20 cellular contexts compared by ENCODE assay signal in genomic region chr11:125956371-125956770, GRCh38. TPM values are rescaled to one million over a fixed set of nuclear protein-coding genes. Genes with fewer than 3 reads are reported as not detected.
A peak's percentile ranks its signal among the peaks of the same experiment; 100 is the strongest.
DNase-seq lines count a peak whose midpoint lies in the region; ATAC-seq, FAIRE-seq and TF ChIP-seq lines count a peak whose summit lies in the region.
"Had no signal": no experiment of that assay in that cellular context is flagged by ENCODE, and none has a peak within 500 bp of the region (broad histone marks: within the 10 kb centered on the region; RNA-seq: fewer than 3 reads in every experiment).

No MANE protein-coding gene starts in this region.

- peaks cover 47% of the 10 kb centered on the region for H3K4me1 Mint-ChIP-seq in nephron
- H3K4me1 Mint-ChIP-seq in activated naive CD8-positive, alpha-beta T cell treated with anti-CD3 and anti-CD28 coated beads, Interleukin-2, amount 50 U/mL, for 24 hours = no peaks in the 10 kb centered on the region
- H3K4me1 Mint-ChIP-seq: CD14-positive monocyte had no signal

- no peak for TF ChIP-seq RAD21 in K562 (CRISPR knock-in tag; conservative IDR thresholded peaks at IDR 0.05 in 1 of 2, IDR thresholded peaks at IDR 0.05 in 1 of 2)

- no peak for DNase-seq in K562 (ENCODE audit: extremely low read depth in 1 of 4, low spot score in 3 of 4)
- DNase-seq in tibial nerve (ENCODE audit: low spot score in 2 of 2) = peak in 1 of 2 donors; percentile 22
- no peak for DNase-seq in activated naive CD8-positive, alpha-beta T cell treated with anti-CD3 and anti-CD28 coated beads, Interleukin-2, amount 50 U/mL, for 24 hours
- DNase-seq in GM03348 (ENCODE audit: low spot score) = no peak
- no peak for DNase-seq in CD1c-positive myeloid dendritic cell (ENCODE audit: extremely low spot score)
- no peak for DNase-seq in stimulated activated CD4-positive, alpha-beta T cell treated with anti-CD3 and anti-CD28 coated beads, Interleukin-2, amount 100 ng/mL, for 48 hours
- DNase-seq: activated naive CD4-positive, alpha-beta T cell; EL; NCI-H187; NCI-H510A; OCI-M1 had no signal

- H3K9me1 ChIP-seq in K562 (ENCODE audit: control insufficient read depth, insufficient read depth, low read length) = peaks cover 4% of the 10 kb centered on the region

- H4K20me1 ChIP-seq in K562 (replicated peaks; ENCODE audit: control insufficient read depth, insufficient read depth, low read length) = peaks cover 8% of the 10 kb centered on the region; the same call in 1 of the 2 replicates

- H3K27me3 ChIP-seq in K562 (ENCODE audit: control insufficient read depth in 2 of 2, insufficient read depth in 2 of 2, low read length in 2 of 2) (peaks cover 59 to 73% of the 10 kb centered on the region in 2 experiments), gastroesophageal sphincter (no peaks in the 10 kb centered on the region), tibial nerve (no peaks in the 10 kb centered on the region)

- BruUV-seq in K562 (replicated peaks; lab: Mats Ljungman, UMichigan) = no TSS peak

- POLR2A ChIA-PET in K562 (lab: Yijun Ruan, JAX) = no interaction called here

- H3K4me1 ChIP-seq in K562 (replicated peaks in 1 of 2; ENCODE audit: control insufficient read depth in 2 of 2, insufficient read depth in 2 of 2, low read length in 2 of 2) = peaks cover 0 to 4% of the 10 kb centered on the region in 2 experiments; a peak in 2 of 5 replicates
- peaks cover 0 to 27% (median 15%) of the 10 kb centered on the region in 3 donors for H3K4me1 ChIP-seq in gastroesophageal sphincter
- peaks cover 0 to 36% (median 7%) of the 10 kb centered on the region in 4 donors for H3K4me1 ChIP-seq in tibial nerve

- H3K9me3 Mint-ChIP-seq in nephron = no peaks in the 10 kb centered on the region
- no peaks in the 10 kb centered on the region for H3K9me3 Mint-ChIP-seq in activated naive CD8-positive, alpha-beta T cell treated with anti-CD3 and anti-CD28 coated beads, Interleukin-2, amount 50 U/mL, for 24 hours
- H3K9me3 Mint-ChIP-seq: type B pancreatic cell had no signal

- CTCF ChIA-PET in K562 (lab: Yijun Ruan, JAX; ENCODE audit: low intra/inter-chr PET ratio) = no interaction called here

- intact Hi-C loops in K562 (cut with micrococcal nuclease) = no loop called here

- TF ChIP-seq EP300 in K562 (IDR thresholded peaks at IDR 0.05; ENCODE audit: low read length) = no peak
- no peak for TF ChIP-seq EP300 in gastroesophageal sphincter (IDR thresholded peaks at IDR 0.05)
- TF ChIP-seq EP300 in tibial nerve (IDR thresholded peaks at IDR 0.05) = peak in 1 of 2 donors; percentile 65

- no peak overlapping the region for H2AFZ ChIP-seq in K562 (ENCODE audit: low read depth, low read length)
- H2AFZ ChIP-seq: parathyroid adenoma had no signal

- TF ChIP-seq POLR2A in K562 (conservative IDR thresholded peaks at IDR 0.05) = no peak
- TF ChIP-seq POLR2A in gastroesophageal sphincter (IDR thresholded peaks at IDR 0.05) = no peak
- TF ChIP-seq POLR2A in tibial nerve (IDR thresholded peaks at IDR 0.05) = no peak

- TF ChIP-seq CTCF in K562 (IDR thresholded peaks at IDR 0.05 in 2 of 3, conservative IDR thresholded peaks at IDR 0.05 in 1 of 3; ENCODE audit: insufficient read depth in 2 of 3, low read depth in 1 of 3, low read length in 3 of 3) (no peak), gastroesophageal sphincter (IDR thresholded peaks at IDR 0.05) (no peak), nephron (IDR thresholded peaks at IDR 0.05; ENCODE audit: unreplicated experiment in 3 of 3) (no peak), tibial nerve (IDR thresholded peaks at IDR 0.05) (no peak)

- peak overlapping the region in 2 of 3 experiments; percentile 38 to 45 for H3K27ac Mint-ChIP-seq in nephron
- no peak overlapping the region for H3K27ac Mint-ChIP-seq in activated naive CD8-positive, alpha-beta T cell treated with anti-CD3 and anti-CD28 coated beads, Interleukin-2, amount 50 U/mL, for 24 hours
- H3K27ac Mint-ChIP-seq: CD14-positive monocyte, type B pancreatic cell had no signal

- no peak overlapping the region for H3K4me2 ChIP-seq in K562 (ENCODE audit: insufficient read depth, low read length)

- peak overlapping the region in 1 of 2 experiments; percentile 35; a peak in 1 of 4 replicates for H3K9ac ChIP-seq in K562 (ENCODE audit: insufficient read depth in 1 of 2, low read depth in 2 of 2, low read length in 2 of 2)
- H3K9ac ChIP-seq: parathyroid adenoma had no signal

- in situ Hi-C loops in K562 (cut with MboI) = no loop called here

- H3K4me3 Mint-ChIP-seq in nephron = no peak overlapping the region
- H3K4me3 Mint-ChIP-seq in activated naive CD8-positive, alpha-beta T cell treated with anti-CD3 and anti-CD28 coated beads, Interleukin-2, amount 50 U/mL, for 24 hours = no peak overlapping the region
- H3K4me3 Mint-ChIP-seq: CD14-positive monocyte, type B pancreatic cell had no signal

- peaks cover 47% of the 10 kb centered on the region for H3K36me3 Mint-ChIP-seq in nephron (ENCODE audit: low read depth)
- H3K36me3 Mint-ChIP-seq in activated naive CD8-positive, alpha-beta T cell treated with anti-CD3 and anti-CD28 coated beads, Interleukin-2, amount 50 U/mL, for 24 hours (ENCODE audit: low read depth) = no peaks in the 10 kb centered on the region
- H3K36me3 Mint-ChIP-seq: CD14-positive monocyte had no signal

- H3K36me3 ChIP-seq in K562 (ENCODE audit: control insufficient read depth, insufficient read depth, low read length) (no peaks in the 10 kb centered on the region), gastroesophageal sphincter (peaks cover 0 to 48% of the 10 kb centered on the region in 2 donors), tibial nerve (peaks cover 0 to 18% (median 0%) of the 10 kb centered on the region in 3 donors)

- 2% methylated on average over 13 of the region's 13 CpGs for WGBS in K562 (ENCODE audit: insufficient coverage, low coverage, missing lambda C conversion rate)
- WGBS in gastroesophageal sphincter (ENCODE audit: low coverage in 1 of 2), 2 donors = 60 to 61% methylated on average over 2 of the region's 13 CpGs
- WGBS in tibial nerve, 2 donors = 40 to 45% methylated on average over 13 of the region's 13 CpGs

- H3K9me3 ChIP-seq in K562 (replicated peaks; ENCODE audit: control insufficient read depth, insufficient read depth, low read depth, low read length) (no peaks in the 10 kb centered on the region), gastroesophageal sphincter (no peaks in the 10 kb centered on the region), tibial nerve (no peaks in the 10 kb centered on the region)

- FAIRE-seq in K562 (lab: Jason Lieb, UNC) = no peak

- H3K4me3 ChIP-seq in K562 (no peak overlapping the region), gastroesophageal sphincter (no peak overlapping the region), tibial nerve (no peak overlapping the region)

- H3K27ac ChIP-seq in K562 (ENCODE audit: extremely low read depth, low read depth, low read length) (no peak overlapping the region), gastroesophageal sphincter (peak overlapping the region in 2 of 4 donors; percentile 46 to 50), tibial nerve (peak overlapping the region in 3 of 4 donors; percentile 5 to 82 (median 72))
- H3K27ac ChIP-seq: epithelial cell of prostate, parathyroid adenoma, VCaP had no signal

- no peaks in the 10 kb centered on the region for H3K79me2 ChIP-seq in K562 (ENCODE audit: control insufficient read depth, insufficient read depth, low read length)
- H3K79me2 ChIP-seq: parathyroid adenoma had no signal

- ATAC-seq in K562 = peak; percentile 44
- peak; percentile 65 for ATAC-seq in gastroesophageal sphincter
- ATAC-seq in activated naive CD8-positive, alpha-beta T cell treated with anti-CD3 and anti-CD28 coated beads, Interleukin-2, amount 50 U/mL, for 24 hours = no peak
- ATAC-seq: HCT116 had no signal

- no peaks in the 10 kb centered on the region for H3K27me3 Mint-ChIP-seq in nephron (ENCODE audit: low read depth)
- no peaks in the 10 kb centered on the region for H3K27me3 Mint-ChIP-seq in activated naive CD8-positive, alpha-beta T cell treated with anti-CD3 and anti-CD28 coated beads, Interleukin-2, amount 50 U/mL, for 24 hours
- H3K27me3 Mint-ChIP-seq: type B pancreatic cell had no signal

RNA-seq across cellular contexts. Expression of gene VSIG10L2, which starts 10.5 kb away (rescaled TPM):
- total RNA-seq in K562 (2011; cell fraction: chromatin; rRNA removed; ENCODE audit: low replicate concordance) = not detected in 2 replicates
- not detected in 2 replicates for total RNA-seq in K562 (2011; cell fraction: nucleolus; rRNA removed)
- not detected in 2 replicates for total RNA-seq in K562 (2011; cell fraction: nucleoplasm; rRNA removed)
- total RNA-seq in K562 (2014; rRNA removed) = not detected in 2 replicates
- not detected in 2 replicates for total RNA-seq in K562 (2014; rRNA removed; fragmentation: Illumina TruSeq; extraction: Trizol)
- total RNA-seq in K562 (2015; rRNA removed; fragmentation: Illumina TruSeq; extraction: Trizol) = not detected in 2 replicates
- total RNA-seq in K562 (2021) = not detected in 2 replicates
- not detected in 2 replicates for polyA plus RNA-seq in K562 (2011; rRNA removed)
- not detected in 2 replicates for polyA plus RNA-seq in K562 (2011; cell fraction: cytosol; rRNA removed)
- polyA plus RNA-seq in K562 (2011; cell fraction: nucleus; rRNA removed) = not detected in 2 replicates
- not detected in 2 replicates for polyA plus RNA-seq in K562 (2012)
- not detected in 2 replicates for polyA plus RNA-seq in K562 (2014; fragmentation: Illumina TruSeq; extraction: Trizol)
- not detected for polyA plus RNA-seq in K562 (2014; fragmentation: Nextera tagmentation; extraction: Ambion mirVana)
- polyA plus RNA-seq in K562 (2014; rRNA removed) = not detected in 2 replicates
- polyA minus RNA-seq in K562 (2011; rRNA and poly(A)+ RNA removed) = not detected in 2 replicates
- not detected in 2 replicates for polyA minus RNA-seq in K562 (2011; cell fraction: cytosol; rRNA and poly(A)+ RNA removed)
- not detected in 2 replicates for polyA minus RNA-seq in K562 (2011; cell fraction: nucleus; rRNA and poly(A)+ RNA removed)
- total RNA-seq in gastroesophageal sphincter = not detected
- not detected for total RNA-seq in tibial nerve
- total RNA-seq: mesenteric fat pad had no signal
- polyA plus RNA-seq: CD14-positive monocyte had no signal

RNA-seq across cellular contexts. Expression of gene DDX25, which starts 52.1 kb away (rescaled TPM):
- not detected in 2 replicates for total RNA-seq in K562 (2011; cell fraction: chromatin; rRNA removed; ENCODE audit: low replicate concordance)
- total RNA-seq in K562 (2011; cell fraction: nucleolus; rRNA removed) = not detected in 2 replicates
- total RNA-seq in K562 (2011; cell fraction: nucleoplasm; rRNA removed) = not detected in 2 replicates
- total RNA-seq in K562 (2014; rRNA removed) (not detected in 2 replicates), K562 (2014; rRNA removed; fragmentation: Illumina TruSeq; extraction: Trizol) (not detected in 2 replicates), K562 (2015; rRNA removed; fragmentation: Illumina TruSeq; extraction: Trizol) (not detected in 2 replicates), K562 (2021) (not detected in 2 replicates), gastroesophageal sphincter (under 1 TPM in 1 of 4 donors, not detected in 3; 0.08 TPM), tibial nerve (under 1 TPM in 1 of 4 donors, not detected in 3; 0.30 TPM)
- polyA plus RNA-seq in K562 (2011; rRNA removed) (not detected in 2 replicates), K562 (2014; fragmentation: Illumina TruSeq; extraction: Trizol) (not detected in 2 replicates), K562 (2014; fragmentation: Nextera tagmentation; extraction: Ambion mirVana) (not detected), K562 (2014; rRNA removed) (not detected in 2 replicates)
- not detected in 2 replicates for polyA plus RNA-seq in K562 (2011; cell fraction: cytosol; rRNA removed)
- not detected in 2 replicates for polyA plus RNA-seq in K562 (2011; cell fraction: nucleus; rRNA removed)
- not detected in 2 replicates for polyA plus RNA-seq in K562 (2012)
- polyA minus RNA-seq in K562 (2011; rRNA and poly(A)+ RNA removed) = not detected in 2 replicates
- not detected in 2 replicates for polyA minus RNA-seq in K562 (2011; cell fraction: cytosol; rRNA and poly(A)+ RNA removed)
- not detected in 2 replicates for polyA minus RNA-seq in K562 (2011; cell fraction: nucleus; rRNA and poly(A)+ RNA removed)
- total RNA-seq: mesenteric fat pad had no signal
- polyA plus RNA-seq: CD14-positive monocyte had no signal

RNA-seq across cellular contexts. Expression of gene PUS3, which starts 53.4 kb away (rescaled TPM):
- total RNA-seq in K562 (2011; cell fraction: chromatin; rRNA removed; ENCODE audit: low replicate concordance) = 10.6 and 25.6 TPM in 2 replicates
- 11.3 and 13.7 TPM in 2 replicates for total RNA-seq in K562 (2011; cell fraction: nucleolus; rRNA removed)
- total RNA-seq in K562 (2011; cell fraction: nucleoplasm; rRNA removed) = 16.8 and 17.2 TPM in 2 replicates
- total RNA-seq in K562 (2014; rRNA removed) = 16.4 and 18.4 TPM in 2 replicates
- total RNA-seq in K562 (2014; rRNA removed; fragmentation: Illumina TruSeq; extraction: Trizol) = 40.6 and 46.2 TPM in 2 replicates
- 28.4 and 35.9 TPM in 2 replicates for total RNA-seq in K562 (2015; rRNA removed; fragmentation: Illumina TruSeq; extraction: Trizol)
- 19.1 and 22.5 TPM in 2 replicates for total RNA-seq in K562 (2021)
- polyA plus RNA-seq in K562 (2011; rRNA removed) = 7.8 and 16.5 TPM in 2 replicates
- polyA plus RNA-seq in K562 (2011; cell fraction: cytosol; rRNA removed) = 7.4 and 7.9 TPM in 2 replicates
- 6.6 and 7.6 TPM in 2 replicates for polyA plus RNA-seq in K562 (2011; cell fraction: nucleus; rRNA removed)
- polyA plus RNA-seq in K562 (2012) = 14.0 and 26.5 TPM in 2 replicates
- 25.9 and 39.0 TPM in 2 replicates for polyA plus RNA-seq in K562 (2014; fragmentation: Illumina TruSeq; extraction: Trizol)
- 10 to 100 TPM; 39.6 to 49.2 TPM for polyA plus RNA-seq in K562 (2014; fragmentation: Nextera tagmentation; extraction: Ambion mirVana)
- polyA plus RNA-seq in K562 (2014; rRNA removed) = 15.6 and 25.4 TPM in 2 replicates
- polyA minus RNA-seq in K562 (2011; rRNA and poly(A)+ RNA removed) = 18.8 and 25.5 TPM in 2 replicates
- polyA minus RNA-seq in K562 (2011; cell fraction: cytosol; rRNA and poly(A)+ RNA removed) = 7.5 and 8.6 TPM in 2 replicates
- polyA minus RNA-seq in K562 (2011; cell fraction: nucleus; rRNA and poly(A)+ RNA removed) = 4.8 and 5.3 TPM in 2 replicates
- total RNA-seq in gastroesophageal sphincter = 10 to 100 TPM in 1 of 4 donors, 1 to 10 TPM in 3; 7.8 to 15.9 (median 9.1) TPM
- 1 to 10 TPM; 3.3 to 6.6 (median 5.2) TPM for total RNA-seq in tibial nerve
